In genomic region chr11:61429346-61429690, GRCh38 we compare ENCODE assay signal across 1 cellular context.
TF ChIP-seq lines count a peak whose summit lies in the region.

No MANE protein-coding gene starts in this region.

TF ChIP-seq in IMR-90, 13 proteins besides CTCF, POLR2A, EP300 and RAD21 (continued from another document):
- no peak for TF ChIP-seq NFE2L2 (IDR thresholded peaks at IDR 0.05; ENCODE audit: low read depth, low read length)
